ENCODE assay signal across 8 cellular contexts in the genomic region with DNA sequence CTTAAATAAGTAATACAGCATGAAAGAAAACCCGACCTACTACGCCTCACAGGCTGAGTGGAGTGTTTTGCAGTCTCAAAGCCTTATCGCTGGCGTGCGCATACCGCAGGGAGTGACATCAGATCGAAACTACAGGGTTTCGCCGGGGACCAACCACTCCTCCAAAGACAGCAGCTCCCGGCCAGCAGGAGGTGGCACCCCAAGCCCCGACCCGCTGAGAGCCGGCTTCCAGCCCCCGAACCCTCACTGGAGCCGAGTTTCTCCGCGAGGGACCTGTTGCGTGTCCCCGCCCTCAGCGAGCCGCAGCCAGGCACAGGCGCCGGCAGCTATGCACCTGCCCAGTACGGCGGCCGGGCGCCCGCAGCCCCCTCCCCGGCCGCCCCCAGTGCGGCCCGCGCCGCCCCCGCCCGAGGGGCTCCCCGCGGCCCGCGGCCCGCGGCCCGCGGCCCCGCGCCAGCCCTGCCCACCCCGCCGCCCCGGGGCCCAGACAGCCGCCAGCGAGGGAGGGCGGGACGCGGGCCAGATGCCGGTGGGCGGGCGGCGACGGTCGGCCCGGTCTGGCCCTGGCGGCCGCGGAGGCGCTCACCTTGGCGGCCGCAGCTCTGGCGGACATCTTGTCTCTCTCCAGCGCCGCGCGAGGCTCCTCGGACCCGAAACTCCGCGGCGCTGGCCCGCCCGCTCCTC. TPM values are rescaled to one million over a fixed set of nuclear protein-coding genes. Genes with fewer than 3 reads are reported as not detected.
DNase-seq lines count a peak whose midpoint lies in the region; TF ChIP-seq lines count a peak whose summit lies in the region.

No MANE protein-coding gene starts in this region.

- H3K14ac ChIP-seq in H9 (ENCODE audit: insufficient read depth, low read length), result peak overlapping the region; percentile 85

- H3K23ac ChIP-seq in H9 (ENCODE audit: insufficient read length, low read depth, low read length), result no peak overlapping the region

- H4K91ac ChIP-seq in H9 (ENCODE audit: insufficient read length, low read depth, low read length), result no peak overlapping the region

- H3K18ac ChIP-seq in H9 (ENCODE audit: insufficient read length, low read depth, low read length), result peak overlapping the region; percentile 72

- H3K4ac ChIP-seq in H9 (ENCODE audit: low read depth, low read length), result no peak overlapping the region

- H3K27me3 Mint-ChIP-seq in H9 (ENCODE audit: low read depth) (peaks cover 6% of the 10 kb centered on the region), brain (peaks cover 12% of the 10 kb centered on the region)

- no peak overlapping the region for H3K56ac ChIP-seq in H9 (ENCODE audit: insufficient read length, low read depth, low read length)

- H2AFZ ChIP-seq in H9 (ENCODE audit: low read length), result no peak overlapping the region

- no peaks in the 10 kb centered on the region for H3K79me1 ChIP-seq in H9 (ENCODE audit: insufficient read depth, low read depth, low read length, poor library complexity, severe bottlenecking)

- H4K20me1 ChIP-seq in H9 (ENCODE audit: control insufficient read depth, insufficient read depth, insufficient read length), result no peaks in the 10 kb centered on the region

- H2AK5ac ChIP-seq in H9 (ENCODE audit: insufficient read length, low read length), result no peak overlapping the region

- H3K9ac ChIP-seq in H9 (ENCODE audit: extremely low read depth, insufficient read length, low read length), result peak overlapping the region; percentile 83

- H2BK5ac ChIP-seq in H9 (ENCODE audit: insufficient read length, low read length), result no peak overlapping the region

- peak overlapping the region; percentile 89 to 95 for H3K4me3 Mint-ChIP-seq in H9
- peak overlapping the region; percentile 91 to 94 (median 92) for H3K4me3 Mint-ChIP-seq in brain

- H3K4me1 Mint-ChIP-seq in H9 (peaks cover 28 to 37% of the 10 kb centered on the region in 2 experiments), brain (peaks cover 39% of the 10 kb centered on the region)

- no peak for TF ChIP-seq CTCF in H9 (conservative IDR thresholded peaks at IDR 0.05)
- no peak for TF ChIP-seq CTCF in brain (conservative IDR thresholded peaks at IDR 0.05)
- TF ChIP-seq CTCF in retinal pigment epithelial cell (conservative IDR thresholded peaks at IDR 0.05; ENCODE audit: low read depth, low read length), result peak; percentile 30

- peak overlapping the region; percentile 1 for H3K27ac ChIP-seq in H9 (ENCODE audit: insufficient read length, low read depth, low read length)

- H3K27me3 ChIP-seq in H9 (ENCODE audit: insufficient read depth, low read length), result no peaks in the 10 kb centered on the region

- peak; percentile 65 for DNase-seq in Caki2 (ENCODE audit: low read depth)
- DNase-seq in H9, result peak; percentile 81
- DNase-seq in NCI-H526 (lab: John Stamatoyannopoulos, UW), result peak; percentile 46 to 76
- peak; percentile 46 for DNase-seq in retinal pigment epithelial cell (ENCODE audit: low read depth)
- no peak for DNase-seq in MV-4-11 (lab: John Stamatoyannopoulos, UW)
- no peak for DNase-seq in inferior parietal cortex (ENCODE audit: extremely low spot score)

- whole genome bisulfite sequencing in H9 (ENCODE audit: extremely low coverage, insufficient read length, low lambda C conversion rate), result no CpG with 5 or more reads among the region's 79 CpGs

- peak overlapping the region; percentile 76 for H3K4me3 ChIP-seq in iPS-11a (ENCODE audit: low read depth, low read length)
- peak overlapping the region; percentile 84 for H3K4me3 ChIP-seq in retinal pigment epithelial cell (ENCODE audit: low read length)

- H3K4me2 ChIP-seq in H9 (ENCODE audit: insufficient read depth, insufficient read length, low read length), result peak overlapping the region; percentile 58

- no peaks in the 10 kb centered on the region for H3K9me3 Mint-ChIP-seq in H9
- peaks cover 6 to 15% (median 14%) of the 10 kb centered on the region in 5 experiments for H3K9me3 Mint-ChIP-seq in brain

- no peak overlapping the region for H2BK120ac ChIP-seq in H9 (ENCODE audit: low read depth, low read length, poor library complexity, severe bottlenecking)

- H3K36me3 Mint-ChIP-seq in H9 (ENCODE audit: insufficient read depth in 1 of 3, low read depth in 3 of 3), result peaks cover 5 to 16% (median 6%) of the 10 kb centered on the region in 3 experiments
- H3K36me3 Mint-ChIP-seq in brain, result peaks cover 23% of the 10 kb centered on the region

- no peaks in the 10 kb centered on the region for H3K9me3 ChIP-seq in H9 (ENCODE audit: control insufficient read depth, low read depth, low read length)

- no peak overlapping the region for H3T11ph ChIP-seq in H9 (ENCODE audit: low read length)

- H3K27ac Mint-ChIP-seq in H9 (peak overlapping the region; percentile 85 to 97 (median 95); a peak in 6 of 7 replicates), brain (peak overlapping the region; percentile 77 to 96 (median 85))

- no peak overlapping the region for H4K5ac ChIP-seq in H9 (ENCODE audit: insufficient read length, low read depth, low read length)

- no peak overlapping the region for H2BK12ac ChIP-seq in H9 (ENCODE audit: insufficient read length, low read depth, low read length)

- no peak overlapping the region for H2BK20ac ChIP-seq in H9 (ENCODE audit: low read depth, low read length, poor library complexity, severe bottlenecking)

- no peak overlapping the region for H2BK15ac ChIP-seq in H9 (ENCODE audit: low read depth, low read length)

- H3K23me2 ChIP-seq in H9 (ENCODE audit: insufficient read length, low read depth, low read length, poor library complexity, severe bottlenecking), result peaks cover 7% of the 10 kb centered on the region

- H4K8ac ChIP-seq in H9 (replicated peaks; ENCODE audit: insufficient read length, low read depth, low read length), result no peak overlapping the region

- peaks cover 3% of the 10 kb centered on the region for H3K4me1 ChIP-seq in H9 (ENCODE audit: insufficient read depth, low read length)

- H3K79me2 ChIP-seq in H9 (ENCODE audit: insufficient read depth, low read length), result peaks cover 25% of the 10 kb centered on the region; the same call in 1 of the 2 replicates

- in situ Hi-C loops in Caki2 (cut with HindIII; ENCODE audit: low pct_unique_long_range_greater_than_20kb, low sequenced_read_pairs), result no loop called here

RNA-seq across cellular contexts. Expression of a gene that starts 0.7 kb away (rescaled TPM):
- total RNA-seq in Caki2 (2014; rRNA removed; shearing (Covaris generic); ENCODE audit: low replicate concordance), result 25.0 and 39.3 TPM in 2 replicates
- total RNA-seq in H9 (2021), result 136 and 140 TPM in 2 replicates
- 27.9 TPM for polyA plus RNA-seq in brain (ENCODE audit: insufficient read depth, low read depth, low replicate concordance)

Comparison
In these comparisons a context has a peak if more than half of its experiments do, and no peak if none do; other contexts are left out.
1. DNase-seq: peak in Caki2 (single experiment), H9 (single experiment), NCI-H526 (2 of 2) and retinal pigment epithelial cell (single experiment); none in MV-4-11 (single experiment) and inferior parietal cortex (single experiment).